ENCODE assay signal across 8 cellular contexts in genomic region chr17:42322382-42323267, GRCh38. TPM values are rescaled to one million over a fixed set of nuclear protein-coding genes. Genes with fewer than 3 reads are reported as not detected.
DNase-seq lines count a peak whose midpoint lies in the region; ATAC-seq and TF ChIP-seq lines count a peak whose summit lies in the region.

No MANE protein-coding gene starts in this region.

- H3K27ac ChIP-seq in breast epithelium = peak overlapping the region; percentile 59 to 70

- peaks cover 75% of the 10 kb centered on the region for H3K36me3 Mint-ChIP-seq in activated B cell treated with CpG ODN at 0.5 μM for 24 hours (ENCODE audit: low read depth)

- no peaks in the 10 kb centered on the region for H3K27me3 Mint-ChIP-seq in activated B cell treated with CpG ODN at 0.5 μM for 24 hours

- H3K9me3 Mint-ChIP-seq in activated B cell treated with CpG ODN at 0.5 μM for 24 hours = no peaks in the 10 kb centered on the region

- peak overlapping the region; percentile 63 for H3K27ac Mint-ChIP-seq in activated B cell treated with CpG ODN at 0.5 μM for 24 hours

- H3K4me3 Mint-ChIP-seq in activated B cell treated with CpG ODN at 0.5 μM for 24 hours = no peak overlapping the region

- H3K36me3 ChIP-seq in breast epithelium = no peaks in the 10 kb centered on the region

- POLR2A ChIA-PET in activated B cell treated with CpG ODN at 0.5 μM for 24 hours (lab: Charles Lee) = interaction anchor here (0.8 to 1.8 kb wide), 3 partner anchors 10 to 84 kb away, joined by 3 to 6 read pairs (median 4); no protein-coding TSS in a partner anchor

- TF ChIP-seq CTCF in activated B cell treated with CpG ODN at 0.5 μM for 24 hours (IDR thresholded peaks at IDR 0.05) = peak; percentile 90
- TF ChIP-seq CTCF in breast epithelium (IDR thresholded peaks at IDR 0.05) = peak; percentile 99 to 100 (median 100)

- peak; percentile 92 for DNase-seq in GM03348 (ENCODE audit: low spot score)
- peak; percentile 73 for DNase-seq in NCI-H345 treated with DMSO at 0.1 percent for 48 hours (lab: John Stamatoyannopoulos, UW; ENCODE audit: unreplicated experiment)
- DNase-seq in activated B cell treated with CpG ODN at 0.5 μM for 24 hours = peak; percentile 80
- peak; percentile 93 to 95 for DNase-seq in breast epithelium (ENCODE audit: low spot score in 2 of 2)
- DNase-seq in islet precursor cell = peak; percentile 98
- peak; percentile 90 to 93 for DNase-seq in stimulated activated CD4-positive, alpha-beta T cell treated with anti-CD3 and anti-CD28 coated beads, Interleukin-15, amount 100 ng/mL, for 48 hours (ENCODE audit: low read depth in 2 of 2)

- intact Hi-C loops in activated B cell treated with CpG ODN at 0.5 μM for 24 hours (cut with micrococcal nuclease) = loop anchor here (1.0 to 5.0 kb wide), 5 partner anchors 10 to 205 kb away; partner anchors contain the start of gene STAT3
- intact Hi-C loops in breast epithelium (cut with DNase I; ENCODE audit: low total_unique reads) = loop anchor here (5.0 kb wide), 1 partner anchor 85 kb away; no protein-coding TSS in a partner anchor

- no peaks in the 10 kb centered on the region for H3K27me3 ChIP-seq in breast epithelium

- H3K4me1 Mint-ChIP-seq in activated B cell treated with CpG ODN at 0.5 μM for 24 hours = peaks cover 35% of the 10 kb centered on the region

- CTCF ChIA-PET in activated B cell treated with CpG ODN at 0.5 μM for 24 hours (lab: Charles Lee) = interaction anchor here (0.6 to 12.1 kb wide), 14 partner anchors 10 to 197 kb away, joined by 3 to 202 read pairs (median 3); partner anchors contain the start of gene STAT3

- no peak for TF ChIP-seq POLR2A in breast epithelium (IDR thresholded peaks at IDR 0.05)

- H3K9me3 ChIP-seq in breast epithelium = no peaks in the 10 kb centered on the region

- peaks cover 0 to 5% of the 10 kb centered on the region in 2 donors for H3K4me1 ChIP-seq in breast epithelium

- no peak overlapping the region for H3K4me3 ChIP-seq in breast epithelium

- peak; percentile 73 for ATAC-seq in HG03135 (IDR thresholded peaks at IDR 0.05; ENCODE audit: unreplicated experiment)
- ATAC-seq in activated B cell treated with CpG ODN at 0.5 μM for 24 hours (ENCODE audit: low read depth) = peak; percentile 97
- no peak for ATAC-seq in HG03460 (IDR thresholded peaks at IDR 0.05; ENCODE audit: unreplicated experiment)

RNA-seq across cellular contexts. Expression of gene STAT5A, which starts 34.3 kb away (rescaled TPM):
- total RNA-seq in activated B cell treated with CpG ODN at 0.5 μM for 24 hours (136 and 140 TPM in 2 replicates), breast epithelium (100 to 1,000 TPM in 1 of 3 donors, 10 to 100 TPM in 2; 72.8 to 363 (median 78.9) TPM)

RNA-seq across cellular contexts. Expression of gene STAT5B, which starts 46.4 kb away (rescaled TPM):
- total RNA-seq in activated B cell treated with CpG ODN at 0.5 μM for 24 hours = 80.3 and 82.6 TPM in 2 replicates
- total RNA-seq in breast epithelium = 100 to 1,000 TPM in 2 of 3 donors, 10 to 100 TPM in 1; 97.2 to 130 (median 101) TPM
